Comparison of ENCODE assay signal across 8 cellular contexts in genomic region chr20:58892126-58892931, GRCh38. TPM values are rescaled to one million over a fixed set of nuclear protein-coding genes. Genes with fewer than 3 reads are reported as not detected.
DNase-seq lines count a peak whose midpoint lies in the region; ATAC-seq and TF ChIP-seq lines count a peak whose summit lies in the region.

No MANE protein-coding gene starts in this region.

- no peak for TF ChIP-seq POLR2A in gastroesophageal sphincter (IDR thresholded peaks at IDR 0.05)

- POLR2A ChIA-PET in RWPE1 (lab: Yijun Ruan, JAX; ENCODE audit: low non-redundant PET), result no interaction called here

- 0% methylated on average over 10 to 23 of the region's 50 CpGs for WGBS in gastroesophageal sphincter (ENCODE audit: low coverage in 1 of 2), 2 donors
- WGBS in thymus, result 1% methylated on average over 49 of the region's 50 CpGs

- CTCF ChIA-PET in RWPE1 (lab: Yijun Ruan, JAX), result no interaction called here

- H3K36me3 ChIP-seq in gastroesophageal sphincter (no peaks in the 10 kb centered on the region), neutrophil (peaks cover 11% of the 10 kb centered on the region), thymus (ENCODE audit: control insufficient read depth, insufficient read depth) (peaks cover 12% of the 10 kb centered on the region)

- H3K27me3 ChIP-seq in gastroesophageal sphincter (no peaks in the 10 kb centered on the region), neutrophil (peaks cover 16% of the 10 kb centered on the region), thymus (ENCODE audit: control insufficient read depth, insufficient read depth) (no peaks in the 10 kb centered on the region)

- H3K9me3 ChIP-seq in gastroesophageal sphincter, result no peaks in the 10 kb centered on the region
- no peaks in the 10 kb centered on the region for H3K9me3 ChIP-seq in neutrophil
- no peaks in the 10 kb centered on the region for H3K9me3 ChIP-seq in thymus (ENCODE audit: control insufficient read depth)

- ATAC-seq in gastroesophageal sphincter, result peak; percentile 12
- ATAC-seq in HG03196 (IDR thresholded peaks at IDR 0.05; ENCODE audit: unreplicated experiment), result no peak

- H3K4me1 ChIP-seq in gastroesophageal sphincter, result peaks cover 6 to 63% (median 42%) of the 10 kb centered on the region in 3 donors
- peaks cover 27 to 35% of the 10 kb centered on the region in 2 experiments for H3K4me1 ChIP-seq in neutrophil (ENCODE audit: control insufficient read depth in 1 of 2, insufficient read depth in 1 of 2, low read depth in 1 of 2, low read length in 1 of 2)
- peaks cover 24% of the 10 kb centered on the region for H3K4me1 ChIP-seq in thymus (ENCODE audit: control insufficient read depth, insufficient read depth, low read length)

- DNase-seq in Jurkat, Clone E6-1 (ENCODE audit: low read depth, low spot score), result peak; percentile 69
- DNase-seq in RWPE1 (ENCODE audit: low spot score), result peak; percentile 75
- peak; percentile 59 for DNase-seq in activated gamma-delta T cell treated with anti-CD3 and anti-CD28 coated beads, Interleukin-2, amount 50 U/mL, for 16 hours (ENCODE audit: low read depth)

- TF ChIP-seq CTCF in RWPE1 (conservative IDR thresholded peaks at IDR 0.05; ENCODE audit: low read depth), result no peak
- TF ChIP-seq CTCF in gastroesophageal sphincter (IDR thresholded peaks at IDR 0.05), result peak in 1 of 4 experiments; percentile 37
- no peak for TF ChIP-seq CTCF in neutrophil (IDR thresholded peaks at IDR 0.05)

- no peak for TF ChIP-seq EP300 in gastroesophageal sphincter (IDR thresholded peaks at IDR 0.05)

- peak overlapping the region; percentile 94 for H3K27ac ChIP-seq in RWPE1
- H3K27ac ChIP-seq in gastroesophageal sphincter, result peak overlapping the region; percentile 98 to 100 (median 98)
- H3K27ac ChIP-seq in neutrophil, result peak overlapping the region; percentile 85
- H3K27ac ChIP-seq in thymus (ENCODE audit: low read depth), result peak overlapping the region; percentile 98

- H3K4me3 ChIP-seq in GM08714 (ENCODE audit: low read length), result peak overlapping the region; percentile 99
- peak overlapping the region; percentile 61 for H3K4me3 ChIP-seq in Jurkat, Clone E6-1 (ENCODE audit: low read length)
- peak overlapping the region; percentile 92 to 100 for H3K4me3 ChIP-seq in gastroesophageal sphincter
- peak overlapping the region; percentile 63 to 85 for H3K4me3 ChIP-seq in neutrophil (ENCODE audit: low read depth in 1 of 2, low read length in 1 of 2)
- H3K4me3 ChIP-seq in thymus (ENCODE audit: low read length), result peak overlapping the region; percentile 98

RNA-seq across cellular contexts. Expression of gene GNAS, which starts 39.8 kb away (rescaled TPM):
- 1,642 TPM for polyA plus RNA-seq in Jurkat, Clone E6-1 (2012; ENCODE audit: insufficient read depth, insufficient read length)
- total RNA-seq in gastroesophageal sphincter, result 100 to 1,000 TPM; 521 to 893 (median 652) TPM
- 700 TPM for polyA plus RNA-seq in thymus

RNA-seq across cellular contexts. Expression of gene GNAS-AS1, which starts 41.6 kb away (rescaled TPM):
- not detected for polyA plus RNA-seq in Jurkat, Clone E6-1 (2012; ENCODE audit: insufficient read depth, insufficient read length)
- total RNA-seq in gastroesophageal sphincter, result under 1 TPM in 1 of 4 donors, not detected in 3; 0.19 TPM
- polyA plus RNA-seq in thymus, result 0.32 TPM
